Comparison of ENCODE assay signal across 16 cellular contexts in the genomic region with DNA sequence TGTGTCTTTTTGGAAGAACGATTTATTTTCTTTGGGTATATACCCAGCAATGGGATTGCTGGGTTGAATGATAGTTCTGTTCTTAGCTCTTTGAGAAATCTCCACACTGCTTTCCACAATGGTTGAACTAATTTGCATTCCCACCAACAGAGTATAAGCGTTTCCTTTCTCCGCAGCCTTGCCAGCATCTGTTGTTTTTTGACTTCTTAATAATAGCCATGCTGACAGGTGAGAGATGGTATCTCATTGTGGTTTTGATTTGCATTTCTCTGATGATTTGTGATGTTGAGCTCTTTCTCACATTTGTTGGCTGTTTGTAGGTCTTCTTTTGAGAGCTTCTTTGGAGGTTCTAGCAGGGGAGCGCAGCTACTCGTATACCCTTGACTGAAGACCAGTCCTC.
DNase-seq lines count a peak whose midpoint lies in the region; ATAC-seq and TF ChIP-seq lines count a peak whose summit lies in the region.
"Had no signal": no experiment of that assay in that cellular context is flagged by ENCODE, and none has a peak within 500 bp of the region (broad histone marks: within the 10 kb centered on the region; RNA-seq: fewer than 3 reads in every experiment).

No MANE protein-coding gene starts in this region.

- peaks cover 6% of the 10 kb centered on the region for H3K4me1 Mint-ChIP-seq in activated T-cell treated with anti-CD3 and anti-CD28 coated beads, Interleukin-2, amount 50 U/mL, for 4 hours (ENCODE audit: low read depth)
- H3K4me1 Mint-ChIP-seq: IgD-negative memory B cell had no signal

- H3K9me3 ChIP-seq in NT2/D1 (ENCODE audit: insufficient read depth, low read length) = peaks cover 35% of the 10 kb centered on the region
- H3K9me3 ChIP-seq in thymus (ENCODE audit: control insufficient read depth) = peaks cover 1% of the 10 kb centered on the region
- H3K9me3 ChIP-seq in BE2C = no peaks in the 10 kb centered on the region
- H3K9me3 ChIP-seq in left lung = peaks cover 0 to 19% of the 10 kb centered on the region in 2 donors
- H3K9me3 ChIP-seq in Karpas-422 (ENCODE audit: low read length) = no peaks in the 10 kb centered on the region
- H3K9me3 ChIP-seq: HAP-1, SJCRH30 had no signal

- intact Hi-C loops in left lung (cut with DNase I) = no loop called here

- no peaks in the 10 kb centered on the region for H3K9me2 ChIP-seq in Karpas-422 (replicated peaks; ENCODE audit: insufficient read depth, low read length)

- peaks cover 13% of the 10 kb centered on the region for H3K9me3 Mint-ChIP-seq in activated T-cell treated with anti-CD3 and anti-CD28 coated beads, Interleukin-2, amount 50 U/mL, for 4 hours

- H3K27me3 Mint-ChIP-seq in activated T-cell treated with anti-CD3 and anti-CD28 coated beads, Interleukin-2, amount 50 U/mL, for 4 hours (ENCODE audit: low read depth) = no peaks in the 10 kb centered on the region
- H3K27me3 Mint-ChIP-seq: IgD-negative memory B cell had no signal

- no peak for ATAC-seq in activated T-cell treated with anti-CD3 and anti-CD28 coated beads, Interleukin-2, amount 50 U/mL, for 4 hours
- ATAC-seq in GM19397 (IDR thresholded peaks at IDR 0.05; ENCODE audit: unreplicated experiment) = peak; percentile 57
- ATAC-seq in left lung = no peak

- H3K36me3 ChIP-seq in NT2/D1 (ENCODE audit: insufficient read depth, insufficient read length, low read length) (no peaks in the 10 kb centered on the region), thymus (ENCODE audit: control insufficient read depth, insufficient read depth) (no peaks in the 10 kb centered on the region), BE2C (no peaks in the 10 kb centered on the region), left lung (no peaks in the 10 kb centered on the region), Karpas-422 (ENCODE audit: insufficient read depth, low read length) (no peaks in the 10 kb centered on the region)
- H3K36me3 ChIP-seq: BLaER1 treated with 17β-estradiol and CSF1 and Interleukin-3, amounts not matched to agents 10 nM and 100 nM; HAP-1; SJCRH30 had no signal

- H3K79me2 ChIP-seq in Karpas-422 (ENCODE audit: low read length) = no peaks in the 10 kb centered on the region

- no peaks in the 10 kb centered on the region for H4K20me1 ChIP-seq in Karpas-422 (ENCODE audit: insufficient read depth, low read depth, low read length)
- H4K20me1 ChIP-seq: BLaER1 treated with 17β-estradiol and CSF1 and Interleukin-3, amounts not matched to agents 10 nM and 100 nM had no signal

- WGBS in thymus = 42% methylated on average over 5 of the region's 5 CpGs

- no peak overlapping the region for H3K4me3 ChIP-seq in NT2/D1 (ENCODE audit: insufficient read length, low read depth)
- H3K4me3 ChIP-seq in thymus (ENCODE audit: low read length) = no peak overlapping the region
- H3K4me3 ChIP-seq in BE2C (ENCODE audit: low read depth, low read length) = no peak overlapping the region
- no peak overlapping the region for H3K4me3 ChIP-seq in left lung
- no peak overlapping the region for H3K4me3 ChIP-seq in Karpas-422 (ENCODE audit: low read length)
- H3K4me3 ChIP-seq: BLaER1 treated with 17β-estradiol and CSF1 and Interleukin-3, amounts not matched to agents 10 nM and 100 nM; HAP-1; SJCRH30 had no signal

- no peaks in the 10 kb centered on the region for H3K36me3 Mint-ChIP-seq in activated T-cell treated with anti-CD3 and anti-CD28 coated beads, Interleukin-2, amount 50 U/mL, for 4 hours (ENCODE audit: insufficient read depth)

- H3K27me3 ChIP-seq in NT2/D1 (ENCODE audit: insufficient read depth, insufficient read length) (no peaks in the 10 kb centered on the region), thymus (ENCODE audit: control insufficient read depth, insufficient read depth) (no peaks in the 10 kb centered on the region), BE2C (0 out of 2 replicates have a peak, but pooled peaks cover 4% of the 10 kb centered on the region), left lung (no peaks in the 10 kb centered on the region), Karpas-422 (ENCODE audit: low read length) (no peaks in the 10 kb centered on the region)
- H3K27me3 ChIP-seq: BLaER1 treated with 17β-estradiol and CSF1 and Interleukin-3, amounts not matched to agents 10 nM and 100 nM; SJCRH30 had no signal

- H3K4me2 ChIP-seq in Karpas-422 (ENCODE audit: low read depth, low read length, poor library complexity, severe bottlenecking) = no peak overlapping the region
- H3K4me2 ChIP-seq: BLaER1 treated with 17β-estradiol and CSF1 and Interleukin-3, amounts not matched to agents 10 nM and 100 nM had no signal

- no peak for DNase-seq in activated T-cell treated with anti-CD3 and anti-CD28 coated beads, Interleukin-2, amount 50 U/mL, for 4 hours
- DNase-seq in activated T-cell treated with anti-CD3 and anti-CD28 coated beads, Interleukin-2, amount 50 U/mL, for 1 hour = no peak
- DNase-seq in NT2/D1 (ENCODE audit: low read depth, low spot score) (peak; percentile 13), BE2C (no peak), left lung (no peak), Karpas-422 (no peak)
- DNase-seq: COR-L47, NCI-H226, RPMI8226, SJCRH30 had no signal

- no peak overlapping the region for H3K9ac ChIP-seq in NT2/D1 (ENCODE audit: insufficient read length, low read depth)
- H3K9ac ChIP-seq in Karpas-422 (ENCODE audit: low read length) = no peak overlapping the region
- H3K9ac ChIP-seq: BLaER1 treated with 17β-estradiol and CSF1 and Interleukin-3, amounts not matched to agents 10 nM and 100 nM had no signal

- H3K4me3 Mint-ChIP-seq in activated T-cell treated with anti-CD3 and anti-CD28 coated beads, Interleukin-2, amount 50 U/mL, for 4 hours = peak overlapping the region; percentile 34
- H3K4me3 Mint-ChIP-seq: IgD-negative memory B cell had no signal

- H3K4me1 ChIP-seq in NT2/D1 (ENCODE audit: insufficient read depth, insufficient read length) = no peaks in the 10 kb centered on the region
- H3K4me1 ChIP-seq in thymus (ENCODE audit: control insufficient read depth, insufficient read depth, low read length) = peaks cover 15% of the 10 kb centered on the region
- H3K4me1 ChIP-seq in BE2C = no peaks in the 10 kb centered on the region
- H3K4me1 ChIP-seq in left lung = no peaks in the 10 kb centered on the region
- no peaks in the 10 kb centered on the region for H3K4me1 ChIP-seq in Karpas-422 (ENCODE audit: low read length)
- H3K4me1 ChIP-seq: HAP-1, SJCRH30 had no signal

- no peak overlapping the region for H2AFZ ChIP-seq in Karpas-422 (ENCODE audit: low read length)

- TF ChIP-seq CTCF in BE2C (IDR thresholded peaks at IDR 0.05; ENCODE audit: low read depth, low read length) (no peak), left lung (IDR thresholded peaks at IDR 0.05) (no peak)

- H3K27ac ChIP-seq in thymus (ENCODE audit: low read depth) (peak overlapping the region; percentile 38), left lung (no peak overlapping the region), Karpas-422 (ENCODE audit: low read length) (no peak overlapping the region)
- H3K27ac ChIP-seq: BLaER1 treated with 17β-estradiol and CSF1 and Interleukin-3, amounts not matched to agents 10 nM and 100 nM; HL-60; SJCRH30 had no signal
